14 cellular contexts compared by ENCODE assay signal in genomic region chr20:47452736-47453161, GRCh38. TPM values are rescaled to one million over a fixed set of nuclear protein-coding genes. Genes with fewer than 3 reads are reported as not detected.
A peak's percentile ranks its signal among the peaks of the same experiment; 100 is the strongest.
DNase-seq lines count a peak whose midpoint lies in the region; ATAC-seq and TF ChIP-seq lines count a peak whose summit lies in the region.
"Had no signal": no experiment of that assay in that cellular context is flagged by ENCODE, and none has a peak within 500 bp of the region (broad histone marks: within the 10 kb centered on the region; RNA-seq: fewer than 3 reads in every experiment).

No MANE protein-coding gene starts in this region.

- H3K4me3 ChIP-seq in OCI-LY7 (ENCODE audit: low read depth, low read length, poor library complexity, severe bottlenecking) (no peak overlapping the region), tibial artery (no peak overlapping the region)

- H3K9me3 Mint-ChIP-seq in activated naive CD4-positive, alpha-beta T cell treated with anti-CD3 and anti-CD28 coated beads, Interleukin-2, amount 50 U/mL, for 24 hours = no peaks in the 10 kb centered on the region
- peaks cover 8% of the 10 kb centered on the region for H3K9me3 Mint-ChIP-seq in chondrocyte (ENCODE audit: low read depth)

- H3K9me2 ChIP-seq in OCI-LY7 (ENCODE audit: insufficient read depth, low read length) = no peaks in the 10 kb centered on the region

- H3K4me1 ChIP-seq in OCI-LY7 (ENCODE audit: insufficient read depth, low read length, poor library complexity, severe bottlenecking) (peaks cover 66% of the 10 kb centered on the region), tibial artery (peaks cover 0 to 25% (median 6%) of the 10 kb centered on the region in 4 donors)

- H3K27me3 ChIP-seq in tibial artery = no peaks in the 10 kb centered on the region

- H3K36me3 ChIP-seq in OCI-LY7 (ENCODE audit: insufficient read depth, low read length) (no peaks in the 10 kb centered on the region), tibial artery (no peaks in the 10 kb centered on the region)

- POLR2A ChIA-PET in OCI-LY7 (lab: Charles Lee) = interaction anchor here (0.5 to 7.7 kb wide), 17 partner anchors 8 to 176 kb away, joined by 3 to 60 read pairs (median 5); partner anchors contain the start of gene NCOA3

- H3K27ac Mint-ChIP-seq in activated naive CD4-positive, alpha-beta T cell treated with anti-CD3 and anti-CD28 coated beads, Interleukin-2, amount 50 U/mL, for 24 hours = peak overlapping the region; percentile 55
- H3K27ac Mint-ChIP-seq in chondrocyte (ENCODE audit: unreplicated experiment) = peak overlapping the region; percentile 79
- H3K27ac Mint-ChIP-seq: T-helper 17 cell had no signal

- no peak for ATAC-seq in GM18870 (IDR thresholded peaks at IDR 0.05; ENCODE audit: unreplicated experiment)
- no peak for ATAC-seq in HG03571 (IDR thresholded peaks at IDR 0.05; ENCODE audit: unreplicated experiment)
- ATAC-seq: T-helper 17 cell had no signal

- peak overlapping the region; percentile 46 for H3K27ac ChIP-seq in OCI-LY7 (ENCODE audit: low read depth, low read length, poor library complexity, severe bottlenecking)
- H3K27ac ChIP-seq in tibial artery = peak overlapping the region; percentile 46 to 63

- H3K27me3 Mint-ChIP-seq in activated naive CD4-positive, alpha-beta T cell treated with anti-CD3 and anti-CD28 coated beads, Interleukin-2, amount 50 U/mL, for 24 hours = no peaks in the 10 kb centered on the region
- no peaks in the 10 kb centered on the region for H3K27me3 Mint-ChIP-seq in chondrocyte (ENCODE audit: low read depth)
- H3K27me3 Mint-ChIP-seq: T-helper 17 cell had no signal

- no peak for DNase-seq in activated naive CD4-positive, alpha-beta T cell (lab: John Stamatoyannopoulos, UW)
- DNase-seq in OCI-LY7 (ENCODE audit: low spot score) (no peak), chondrocyte (ENCODE audit: low spot score) (no peak), tibial artery (no peak), NCI-H510A treated with DMSO at 0.1 percent for 48 hours (lab: John Stamatoyannopoulos, UW) (no peak)
- DNase-seq: caudate nucleus; DMS53; NCI-H1092 treated with DMSO at 0.1 percent for 48 hours; NCI-H345; stimulated activated CD4-positive, alpha-beta T cell treated with anti-CD3 and anti-CD28 coated beads, Interleukin-12 subunit alpha, Interleukin-12 subunit beta, amount 100 ng/mL, for 4 hours; T-helper 17 cell had no signal

- no peaks in the 10 kb centered on the region for H3K36me3 Mint-ChIP-seq in activated naive CD4-positive, alpha-beta T cell treated with anti-CD3 and anti-CD28 coated beads, Interleukin-2, amount 50 U/mL, for 24 hours
- H3K36me3 Mint-ChIP-seq in chondrocyte (ENCODE audit: low read depth) = peaks cover 4% of the 10 kb centered on the region

- peaks cover 27% of the 10 kb centered on the region for H3K4me1 Mint-ChIP-seq in activated naive CD4-positive, alpha-beta T cell treated with anti-CD3 and anti-CD28 coated beads, Interleukin-2, amount 50 U/mL, for 24 hours
- H3K4me1 Mint-ChIP-seq in chondrocyte (ENCODE audit: low read depth) = peaks cover 18% of the 10 kb centered on the region

- H3K4me2 ChIP-seq in OCI-LY7 (ENCODE audit: low read length) = peak overlapping the region; percentile 50

- BruUV-seq in OCI-LY7 (replicated peaks; lab: Mats Ljungman, UMichigan) = no TSS peak

- CTCF ChIA-PET in OCI-LY7 (lab: Charles Lee; ENCODE audit: unreplicated experiment) = interaction anchor here (1.1 to 1.2 kb wide), 2 partner anchors 14 to 18 kb away, joined by 3 to 5 read pairs; no protein-coding TSS in a partner anchor

- intact Hi-C loops in OCI-LY7 (cut with micrococcal nuclease; ENCODE audit: unreplicated experiment) = loop anchor here (1.0 to 5.0 kb wide), 2 partner anchors 37 to 50 kb away; partner anchors contain the start of gene NCOA3
- intact Hi-C loops in tibial artery (cut with DNase I; ENCODE audit: low total_unique reads) = no loop called here

- no peaks in the 10 kb centered on the region for H3K79me2 ChIP-seq in OCI-LY7 (ENCODE audit: insufficient read depth, low read depth, low read length)

- H4K20me1 ChIP-seq in OCI-LY7 (ENCODE audit: insufficient read depth, low read length) = no peaks in the 10 kb centered on the region

- no peak for TF ChIP-seq CTCF in OCI-LY7 (conservative IDR thresholded peaks at IDR 0.05; ENCODE audit: low read length)
- no peak for TF ChIP-seq CTCF in chondrocyte (IDR thresholded peaks at IDR 0.05)
- TF ChIP-seq CTCF in tibial artery (IDR thresholded peaks at IDR 0.05) = no peak

- H3K4me3 Mint-ChIP-seq in activated naive CD4-positive, alpha-beta T cell treated with anti-CD3 and anti-CD28 coated beads, Interleukin-2, amount 50 U/mL, for 24 hours = no peak overlapping the region
- H3K4me3 Mint-ChIP-seq in chondrocyte (ENCODE audit: unreplicated experiment) = no peak overlapping the region
- H3K4me3 Mint-ChIP-seq: T-helper 17 cell had no signal

- no peaks in the 10 kb centered on the region for H3K9me3 ChIP-seq in OCI-LY7 (ENCODE audit: low read length)
- no peaks in the 10 kb centered on the region for H3K9me3 ChIP-seq in tibial artery

- peak overlapping the region; percentile 82 for H2AFZ ChIP-seq in OCI-LY7 (ENCODE audit: low read length)

RNA-seq across cellular contexts. Expression of gene NCOA3, which starts 48.9 kb away (rescaled TPM):
- total RNA-seq in OCI-LY7 (2014; rRNA removed; shearing (Covaris generic)) = 45.4 and 50.5 TPM in 2 replicates
- total RNA-seq in OCI-LY7 (2022) = 75.6 and 86.5 TPM in 2 replicates
- total RNA-seq in chondrocyte = 38.1 to 56.0 TPM (median 45.2 TPM) in 3 replicates
